1 cellular context compared by ENCODE assay signal in genomic region chr15:64949383-64950141, GRCh38.
TF ChIP-seq lines count a peak whose summit lies in the region.

No MANE protein-coding gene starts in this region.

TF ChIP-seq in HCT116, 20 proteins besides CTCF, POLR2A, EP300 and RAD21 (continued from another document):
- TF ChIP-seq MAX (IDR thresholded peaks at IDR 0.05) (no peak), YY1 (IDR thresholded peaks at IDR 0.05; ENCODE audit: extremely low read depth, insufficient replicate concordance, low read depth, low read length) (no peak), JUND (IDR thresholded peaks at IDR 0.05) (no peak), CBX3 (IDR thresholded peaks at IDR 0.05; ENCODE audit: low read depth) (no peak), EZH2phosphoT487 (IDR thresholded peaks at IDR 0.05; ENCODE audit: borderline replicate concordance) (no peak), ATF3 (IDR thresholded peaks at IDR 0.05) (no peak), TCF7L2 (IDR thresholded peaks at IDR 0.05; ENCODE audit: borderline replicate concordance, extremely low read depth, insufficient read depth, insufficient read length) (no peak), POLR2AphosphoS5 (IDR thresholded peaks at IDR 0.05; ENCODE audit: low read depth, low read length) (no peak), CEBPB (IDR thresholded peaks at IDR 0.05; ENCODE audit: low read depth) (no peak)
